1 cellular context compared by ENCODE assay signal in the genomic region with DNA sequence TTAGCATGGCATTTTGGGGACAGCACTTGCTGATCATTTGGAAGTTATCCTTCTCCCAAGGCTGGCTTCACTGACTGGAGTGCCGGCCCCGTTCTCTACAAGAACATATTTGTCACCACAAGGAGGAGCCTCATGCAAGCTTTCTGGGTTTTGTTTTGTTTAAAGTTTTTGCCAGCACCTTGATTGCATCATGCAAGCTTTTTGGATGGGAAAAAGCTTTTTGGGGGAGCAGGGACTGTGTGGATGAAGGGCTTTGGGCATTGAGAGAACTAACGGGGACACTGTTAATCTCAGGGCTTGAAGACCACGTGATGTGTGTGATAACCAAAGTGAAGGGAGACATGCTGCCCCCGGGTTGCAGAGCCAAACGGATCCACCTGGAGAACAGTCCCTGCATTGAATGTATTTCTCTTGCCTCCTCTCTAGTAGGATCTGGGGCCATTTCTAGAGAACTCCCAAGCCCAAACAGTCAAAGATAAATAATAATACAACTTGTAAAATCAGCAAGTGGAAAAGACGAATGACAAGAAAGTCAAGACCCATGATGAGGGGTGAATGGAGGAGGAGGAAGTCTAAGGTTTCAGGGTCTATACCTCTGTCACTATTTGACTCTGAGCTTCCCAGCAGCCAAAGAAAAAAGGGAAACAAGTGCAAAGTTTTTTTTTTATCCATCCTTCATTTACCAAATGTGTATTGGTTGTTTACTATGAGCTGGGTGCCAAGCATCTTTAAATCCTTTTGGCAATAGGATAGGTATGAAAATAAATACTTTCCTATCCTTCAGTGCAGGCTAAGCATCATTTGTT.
TF ChIP-seq lines count a peak whose summit lies in the region.

No MANE protein-coding gene starts in this region.

TF ChIP-seq in K562, 482 proteins besides CTCF, POLR2A, EP300 and RAD21 (continued from another document and continues in another):
- TF ChIP-seq, protein P1, sequence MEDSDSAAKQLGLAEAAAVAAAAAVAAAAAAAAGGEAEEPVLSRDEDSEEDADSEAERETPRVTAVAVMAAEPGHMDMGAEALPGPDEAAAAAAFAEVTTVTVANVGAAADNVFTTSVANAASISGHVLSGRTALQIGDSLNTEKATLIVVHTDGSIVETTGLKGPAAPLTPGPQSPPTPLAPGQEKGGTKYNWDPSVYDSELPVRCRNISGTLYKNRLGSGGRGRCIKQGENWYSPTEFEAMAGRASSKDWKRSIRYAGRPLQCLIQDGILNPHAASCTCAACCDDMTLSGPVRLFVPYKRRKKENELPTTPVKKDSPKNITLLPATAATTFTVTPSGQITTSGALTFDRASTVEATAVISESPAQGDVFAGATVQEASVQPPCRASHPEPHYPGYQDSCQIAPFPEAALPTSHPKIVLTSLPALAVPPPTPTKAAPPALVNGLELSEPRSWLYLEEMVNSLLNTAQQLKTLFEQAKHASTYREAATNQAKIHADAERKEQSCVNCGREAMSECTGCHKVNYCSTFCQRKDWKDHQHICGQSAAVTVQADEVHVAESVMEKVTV (CRISPR knock-in tag; IDR thresholded peaks at IDR 0.05), result no peak
- TF ChIP-seq HDAC6 (IDR thresholded peaks at IDR 0.05; ENCODE audit: low read depth, low read length) (no peak), SIRT6 (IDR thresholded peaks at IDR 0.05; ENCODE audit: low read depth, low read length) (no peak), SUPT5H (IDR thresholded peaks at IDR 0.05) (no peak), DACH1 (IDR thresholded peaks at IDR 0.05; ENCODE audit: partially characterized antibody) (no peak), HSF4 (CRISPR knock-in tag; IDR thresholded peaks at IDR 0.05; ENCODE audit: borderline replicate concordance) (no peak), NUFIP1 (IDR thresholded peaks at IDR 0.05; ENCODE audit: partially characterized antibody) (no peak), PTTG1 (tag; IDR thresholded peaks at IDR 0.05; ENCODE audit: low read depth) (no peak), NFRKB (IDR thresholded peaks at IDR 0.05; ENCODE audit: low read depth) (no peak), SIX5 (IDR thresholded peaks at IDR 0.05; ENCODE audit: borderline replicate concordance in 1 of 2, insufficient read depth in 1 of 2, low read depth in 1 of 2, low read length in 2 of 2) (no peak), CC2D1A (IDR thresholded peaks at IDR 0.05) (peak; percentile 16; the same call in 1 of the 2 replicates), TGIF2 (CRISPR knock-in tag; IDR thresholded peaks at IDR 0.05) (no peak), PYGO2 (tag; IDR thresholded peaks at IDR 0.05) (no peak), ZNF354B (CRISPR knock-in tag; IDR thresholded peaks at IDR 0.05) (no peak), RCOR1 (IDR thresholded peaks at IDR 0.05; ENCODE audit: borderline replicate concordance in 1 of 2, low read depth in 2 of 2, low read length in 2 of 2) (no peak; a peak in 1 of 4 replicates), ZNF436 (CRISPR knock-in tag; IDR thresholded peaks at IDR 0.05) (no peak), CCAR2 (IDR thresholded peaks at IDR 0.05; ENCODE audit: low read depth, low read length) (no peak), CHCHD3 (CRISPR knock-in tag; IDR thresholded peaks at IDR 0.05) (no peak), GTF2A2 (tag; IDR thresholded peaks at IDR 0.05) (no peak), SREBF2 (CRISPR knock-in tag; IDR thresholded peaks at IDR 0.05) (no peak), ZNF695 (CRISPR knock-in tag; IDR thresholded peaks at IDR 0.05) (no peak), NFATC3 (IDR thresholded peaks at IDR 0.05) (no peak), EHMT2 (IDR thresholded peaks at IDR 0.05) (peak; percentile 73; the same call in 1 of the 2 replicates), PCBP2 (IDR thresholded peaks at IDR 0.05; ENCODE audit: low read depth, low read length, poor library complexity, severe bottlenecking) (no peak), NR2C2 (CRISPR knock-in tag; IDR thresholded peaks at IDR 0.05) (no peak), NR2C2 (tag; IDR thresholded peaks at IDR 0.05) (no peak), MXI1 (IDR thresholded peaks at IDR 0.05; ENCODE audit: low read depth, low read length) (no peak), GABPB2 (CRISPR knock-in tag; conservative IDR thresholded peaks at IDR 0.05) (no peak), KDM5B (IDR thresholded peaks at IDR 0.05; ENCODE audit: insufficient replicate concordance, low read depth, low read length) (no peak), ZNF274 (IDR thresholded peaks at IDR 0.05; ENCODE audit: borderline replicate concordance, low read depth, low read length) (no peak), ZNF146 (CRISPR knock-in tag; IDR thresholded peaks at IDR 0.05; ENCODE audit: unreplicated experiment) (no peak), OTX1 (CRISPR knock-in tag; IDR thresholded peaks at IDR 0.05) (no peak), ELF4 (CRISPR knock-in tag; IDR thresholded peaks at IDR 0.05) (no peak), HNRNPLL (IDR thresholded peaks at IDR 0.05; ENCODE audit: low read depth, low read length, poor library complexity, severe bottlenecking) (no peak), POLR2B (IDR thresholded peaks at IDR 0.05; ENCODE audit: low read depth, partially characterized antibody) (no peak)
- TF ChIP-seq, protein P2, sequence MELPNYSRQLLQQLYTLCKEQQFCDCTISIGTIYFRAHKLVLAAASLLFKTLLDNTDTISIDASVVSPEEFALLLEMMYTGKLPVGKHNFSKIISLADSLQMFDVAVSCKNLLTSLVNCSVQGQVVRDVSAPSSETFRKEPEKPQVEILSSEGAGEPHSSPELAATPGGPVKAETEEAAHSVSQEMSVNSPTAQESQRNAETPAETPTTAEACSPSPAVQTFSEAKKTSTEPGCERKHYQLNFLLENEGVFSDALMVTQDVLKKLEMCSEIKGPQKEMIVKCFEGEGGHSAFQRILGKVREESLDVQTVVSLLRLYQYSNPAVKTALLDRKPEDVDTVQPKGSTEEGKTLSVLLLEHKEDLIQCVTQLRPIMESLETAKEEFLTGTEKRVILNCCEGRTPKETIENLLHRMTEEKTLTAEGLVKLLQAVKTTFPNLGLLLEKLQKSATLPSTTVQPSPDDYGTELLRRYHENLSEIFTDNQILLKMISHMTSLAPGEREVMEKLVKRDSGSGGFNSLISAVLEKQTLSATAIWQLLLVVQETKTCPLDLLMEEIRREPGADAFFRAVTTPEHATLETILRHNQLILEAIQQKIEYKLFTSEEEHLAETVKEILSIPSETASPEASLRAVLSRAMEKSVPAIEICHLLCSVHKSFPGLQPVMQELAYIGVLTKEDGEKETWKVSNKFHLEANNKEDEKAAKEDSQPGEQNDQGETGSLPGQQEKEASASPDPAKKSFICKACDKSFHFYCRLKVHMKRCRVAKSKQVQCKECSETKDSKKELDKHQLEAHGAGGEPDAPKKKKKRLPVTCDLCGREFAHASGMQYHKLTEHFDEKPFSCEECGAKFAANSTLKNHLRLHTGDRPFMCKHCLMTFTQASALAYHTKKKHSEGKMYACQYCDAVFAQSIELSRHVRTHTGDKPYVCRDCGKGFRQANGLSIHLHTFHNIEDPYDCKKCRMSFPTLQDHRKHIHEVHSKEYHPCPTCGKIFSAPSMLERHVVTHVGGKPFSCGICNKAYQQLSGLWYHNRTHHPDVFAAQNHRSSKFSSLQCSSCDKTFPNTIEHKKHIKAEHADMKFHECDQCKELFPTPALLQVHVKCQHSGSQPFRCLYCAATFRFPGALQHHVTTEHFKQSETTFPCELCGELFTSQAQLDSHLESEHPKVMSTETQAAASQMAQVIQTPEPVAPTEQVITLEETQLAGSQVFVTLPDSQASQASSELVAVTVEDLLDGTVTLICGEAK (IDR thresholded peaks at IDR 0.05), result peak; percentile 77
- TF ChIP-seq, protein P2 (CRISPR knock-in tag; IDR thresholded peaks at IDR 0.05), result no peak
- TF ChIP-seq, protein P3, sequence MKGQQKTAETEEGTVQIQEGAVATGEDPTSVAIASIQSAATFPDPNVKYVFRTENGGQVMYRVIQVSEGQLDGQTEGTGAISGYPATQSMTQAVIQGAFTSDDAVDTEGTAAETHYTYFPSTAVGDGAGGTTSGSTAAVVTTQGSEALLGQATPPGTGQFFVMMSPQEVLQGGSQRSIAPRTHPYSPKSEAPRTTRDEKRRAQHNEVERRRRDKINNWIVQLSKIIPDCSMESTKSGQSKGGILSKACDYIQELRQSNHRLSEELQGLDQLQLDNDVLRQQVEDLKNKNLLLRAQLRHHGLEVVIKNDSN (CRISPR knock-in tag; IDR thresholded peaks at IDR 0.05), result peak; percentile 51; the same call in 1 of the 2 replicates
- TF ChIP-seq, protein P4, sequence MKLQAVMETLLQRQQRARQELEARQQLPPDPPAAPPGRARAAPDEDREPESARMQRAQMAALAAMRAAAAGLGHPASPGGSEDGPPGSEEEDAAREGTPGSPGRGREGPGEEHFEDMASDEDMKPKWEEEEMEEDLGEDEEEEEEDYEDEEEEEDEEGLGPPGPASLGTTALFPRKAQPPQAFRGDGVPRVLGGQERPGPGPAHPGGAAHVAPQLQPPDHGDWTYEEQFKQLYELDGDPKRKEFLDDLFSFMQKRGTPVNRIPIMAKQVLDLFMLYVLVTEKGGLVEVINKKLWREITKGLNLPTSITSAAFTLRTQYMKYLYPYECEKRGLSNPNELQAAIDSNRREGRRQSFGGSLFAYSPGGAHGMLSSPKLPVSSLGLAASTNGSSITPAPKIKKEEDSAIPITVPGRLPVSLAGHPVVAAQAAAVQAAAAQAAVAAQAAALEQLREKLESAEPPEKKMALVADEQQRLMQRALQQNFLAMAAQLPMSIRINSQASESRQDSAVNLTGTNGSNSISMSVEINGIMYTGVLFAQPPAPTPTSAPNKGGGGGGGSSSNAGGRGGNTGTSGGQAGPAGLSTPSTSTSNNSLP (IDR thresholded peaks at IDR 0.05; ENCODE audit: borderline replicate concordance, low read depth, low read length), result no peak
- TF ChIP-seq, protein P5, sequence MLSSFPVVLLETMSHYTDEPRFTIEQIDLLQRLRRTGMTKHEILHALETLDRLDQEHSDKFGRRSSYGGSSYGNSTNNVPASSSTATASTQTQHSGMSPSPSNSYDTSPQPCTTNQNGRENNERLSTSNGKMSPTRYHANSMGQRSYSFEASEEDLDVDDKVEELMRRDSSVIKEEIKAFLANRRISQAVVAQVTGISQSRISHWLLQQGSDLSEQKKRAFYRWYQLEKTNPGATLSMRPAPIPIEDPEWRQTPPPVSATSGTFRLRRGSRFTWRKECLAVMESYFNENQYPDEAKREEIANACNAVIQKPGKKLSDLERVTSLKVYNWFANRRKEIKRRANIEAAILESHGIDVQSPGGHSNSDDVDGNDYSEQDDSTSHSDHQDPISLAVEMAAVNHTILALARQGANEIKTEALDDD (IDR thresholded peaks at IDR 0.05), result no peak
- TF ChIP-seq, protein P6, sequence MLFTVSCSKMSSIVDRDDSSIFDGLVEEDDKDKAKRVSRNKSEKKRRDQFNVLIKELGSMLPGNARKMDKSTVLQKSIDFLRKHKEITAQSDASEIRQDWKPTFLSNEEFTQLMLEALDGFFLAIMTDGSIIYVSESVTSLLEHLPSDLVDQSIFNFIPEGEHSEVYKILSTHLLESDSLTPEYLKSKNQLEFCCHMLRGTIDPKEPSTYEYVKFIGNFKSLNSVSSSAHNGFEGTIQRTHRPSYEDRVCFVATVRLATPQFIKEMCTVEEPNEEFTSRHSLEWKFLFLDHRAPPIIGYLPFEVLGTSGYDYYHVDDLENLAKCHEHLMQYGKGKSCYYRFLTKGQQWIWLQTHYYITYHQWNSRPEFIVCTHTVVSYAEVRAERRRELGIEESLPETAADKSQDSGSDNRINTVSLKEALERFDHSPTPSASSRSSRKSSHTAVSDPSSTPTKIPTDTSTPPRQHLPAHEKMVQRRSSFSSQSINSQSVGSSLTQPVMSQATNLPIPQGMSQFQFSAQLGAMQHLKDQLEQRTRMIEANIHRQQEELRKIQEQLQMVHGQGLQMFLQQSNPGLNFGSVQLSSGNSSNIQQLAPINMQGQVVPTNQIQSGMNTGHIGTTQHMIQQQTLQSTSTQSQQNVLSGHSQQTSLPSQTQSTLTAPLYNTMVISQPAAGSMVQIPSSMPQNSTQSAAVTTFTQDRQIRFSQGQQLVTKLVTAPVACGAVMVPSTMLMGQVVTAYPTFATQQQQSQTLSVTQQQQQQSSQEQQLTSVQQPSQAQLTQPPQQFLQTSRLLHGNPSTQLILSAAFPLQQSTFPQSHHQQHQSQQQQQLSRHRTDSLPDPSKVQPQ (CRISPR knock-in tag; IDR thresholded peaks at IDR 0.05; ENCODE audit: borderline replicate concordance), result no peak
- TF ChIP-seq, protein P7, sequence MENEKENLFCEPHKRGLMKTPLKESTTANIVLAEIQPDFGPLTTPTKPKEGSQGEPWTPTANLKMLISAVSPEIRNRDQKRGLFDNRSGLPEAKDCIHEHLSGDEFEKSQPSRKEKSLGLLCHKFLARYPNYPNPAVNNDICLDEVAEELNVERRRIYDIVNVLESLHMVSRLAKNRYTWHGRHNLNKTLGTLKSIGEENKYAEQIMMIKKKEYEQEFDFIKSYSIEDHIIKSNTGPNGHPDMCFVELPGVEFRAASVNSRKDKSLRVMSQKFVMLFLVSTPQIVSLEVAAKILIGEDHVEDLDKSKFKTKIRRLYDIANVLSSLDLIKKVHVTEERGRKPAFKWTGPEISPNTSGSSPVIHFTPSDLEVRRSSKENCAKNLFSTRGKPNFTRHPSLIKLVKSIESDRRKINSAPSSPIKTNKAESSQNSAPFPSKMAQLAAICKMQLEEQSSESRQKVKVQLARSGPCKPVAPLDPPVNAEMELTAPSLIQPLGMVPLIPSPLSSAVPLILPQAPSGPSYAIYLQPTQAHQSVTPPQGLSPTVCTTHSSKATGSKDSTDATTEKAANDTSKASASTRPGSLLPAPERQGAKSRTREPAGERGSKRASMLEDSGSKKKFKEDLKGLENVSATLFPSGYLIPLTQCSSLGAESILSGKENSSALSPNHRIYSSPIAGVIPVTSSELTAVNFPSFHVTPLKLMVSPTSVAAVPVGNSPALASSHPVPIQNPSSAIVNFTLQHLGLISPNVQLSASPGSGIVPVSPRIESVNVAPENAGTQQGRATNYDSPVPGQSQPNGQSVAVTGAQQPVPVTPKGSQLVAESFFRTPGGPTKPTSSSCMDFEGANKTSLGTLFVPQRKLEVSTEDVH (IDR thresholded peaks at IDR 0.05; ENCODE audit: low read depth, partially characterized antibody), result no peak
